ENCODE assay signal across 11 cellular contexts in the genomic region with DNA sequence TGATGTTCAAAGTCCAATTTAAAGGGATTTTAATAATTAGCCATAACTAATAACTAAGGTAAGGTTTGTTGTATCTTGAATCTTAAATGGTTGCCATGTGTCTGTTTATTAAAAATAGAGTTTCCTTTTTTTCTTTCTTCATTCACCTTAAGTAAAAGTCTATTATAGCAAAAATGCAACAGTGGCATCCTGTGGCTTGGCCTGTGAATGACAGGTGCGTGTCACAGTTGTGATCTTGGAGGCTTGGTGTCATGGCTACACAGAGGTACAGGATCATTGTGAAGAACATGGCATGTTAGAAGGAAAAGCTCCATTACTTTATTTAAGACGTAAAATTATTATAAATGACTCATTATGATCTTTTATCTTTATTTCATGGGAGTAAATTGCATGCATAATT.
DNase-seq lines count a peak whose midpoint lies in the region; ATAC-seq, FAIRE-seq and TF ChIP-seq lines count a peak whose summit lies in the region.
"Had no signal": no experiment of that assay in that cellular context is flagged by ENCODE, and none has a peak within 500 bp of the region (broad histone marks: within the 10 kb centered on the region; RNA-seq: fewer than 3 reads in every experiment).

No MANE protein-coding gene starts in this region.

- H3K9me3 ChIP-seq in DND-41 (ENCODE audit: insufficient read depth, low read length, severe bottlenecking) (no peaks in the 10 kb centered on the region), K562 (replicated peaks; ENCODE audit: control insufficient read depth, insufficient read depth, low read depth, low read length) (no peaks in the 10 kb centered on the region)
- H3K9me3 ChIP-seq: spleen had no signal

- H3K36me3 ChIP-seq in DND-41 (ENCODE audit: insufficient read depth, low read length): no peaks in the 10 kb centered on the region
- H3K36me3 ChIP-seq in K562 (ENCODE audit: control insufficient read depth, insufficient read depth, low read length): no peaks in the 10 kb centered on the region
- H3K36me3 ChIP-seq: spleen had no signal

- no TSS peak for BruUV-seq in K562 (replicated peaks; lab: Mats Ljungman, UMichigan)

- TF ChIP-seq RAD21 in K562 (CRISPR knock-in tag; conservative IDR thresholded peaks at IDR 0.05 in 1 of 2, IDR thresholded peaks at IDR 0.05 in 1 of 2): no peak

- WGBS in K562 (ENCODE audit: insufficient coverage, low coverage, missing lambda C conversion rate): 0% methylated on average over 2 of the region's 2 CpGs

- POLR2A ChIA-PET in K562 (lab: Yijun Ruan, JAX): no interaction called here

- in situ Hi-C loops in K562 (cut with MboI): no loop called here

- no peak for TF ChIP-seq EP300 in K562 (IDR thresholded peaks at IDR 0.05; ENCODE audit: low read length)

- no peak overlapping the region for H3K4me3 ChIP-seq in DND-41 (ENCODE audit: low read depth in 1 of 2, low read length in 2 of 2)
- H3K4me3 ChIP-seq in K562: no peak overlapping the region
- H3K4me3 ChIP-seq: spleen had no signal

- ATAC-seq in DND-41 (ENCODE audit: insufficient read depth, low read depth): peak; percentile 84
- ATAC-seq in GM18907 (IDR thresholded peaks at IDR 0.05; ENCODE audit: unreplicated experiment): peak; percentile 47
- ATAC-seq in HG03565 (IDR thresholded peaks at IDR 0.05; ENCODE audit: unreplicated experiment): peak; percentile 36
- ATAC-seq in K562: no peak
- ATAC-seq in GM21367 (IDR thresholded peaks at IDR 0.05; ENCODE audit: unreplicated experiment): no peak

- H3K79me2 ChIP-seq in DND-41 (ENCODE audit: insufficient read depth, low read length) (no peaks in the 10 kb centered on the region), K562 (ENCODE audit: control insufficient read depth, insufficient read depth, low read length) (no peaks in the 10 kb centered on the region)

- H3K4me2 ChIP-seq in DND-41 (ENCODE audit: insufficient read depth, low read length) (no peak overlapping the region), K562 (ENCODE audit: insufficient read depth, low read length) (no peak overlapping the region)

- no peak overlapping the region for H3K9ac ChIP-seq in DND-41 (ENCODE audit: low read depth, low read length)
- no peak overlapping the region for H3K9ac ChIP-seq in K562 (ENCODE audit: insufficient read depth in 1 of 2, low read depth in 2 of 2, low read length in 2 of 2)

- DNase-seq in DND-41 (peak; percentile 43), K562 (ENCODE audit: extremely low read depth in 1 of 4, low spot score in 3 of 4) (no peak), amniotic stem cell (lab: John Stamatoyannopoulos, UW) (no peak), urothelium cell line (ENCODE audit: low spot score) (no peak), NCI-H2081 (lab: John Stamatoyannopoulos, UW) (no peak)
- DNase-seq: activated CD4-positive, CD25-positive, alpha-beta regulatory T cell treated with anti-CD3 and anti-CD28 coated beads, Interleukin-2, amount 50 U/mL, for 72 hours; central memory CD4-positive, alpha-beta T cell; spleen had no signal

- no peak for TF ChIP-seq POLR2A in K562 (conservative IDR thresholded peaks at IDR 0.05)

- H3K27me3 ChIP-seq in DND-41 (ENCODE audit: insufficient read depth, low read length, poor library complexity) (no peaks in the 10 kb centered on the region), K562 (ENCODE audit: control insufficient read depth in 2 of 2, insufficient read depth in 2 of 2, low read length in 2 of 2) (peaks cover 0 to 14% of the 10 kb centered on the region in 2 experiments; a peak in 2 of 5 replicates)
- H3K27me3 ChIP-seq: spleen had no signal

- H4K20me1 ChIP-seq in DND-41 (ENCODE audit: insufficient read depth, low read length) (no peaks in the 10 kb centered on the region), K562 (replicated peaks; ENCODE audit: control insufficient read depth, insufficient read depth, low read length) (no peaks in the 10 kb centered on the region)

- CTCF ChIA-PET in K562 (lab: Yijun Ruan, JAX; ENCODE audit: low intra/inter-chr PET ratio): no interaction called here

- H2AFZ ChIP-seq in DND-41 (ENCODE audit: low read depth, low read length): no peak overlapping the region
- H2AFZ ChIP-seq in K562 (ENCODE audit: low read depth, low read length): no peak overlapping the region

- TF ChIP-seq CTCF in DND-41 (IDR thresholded peaks at IDR 0.05; ENCODE audit: borderline replicate concordance, extremely low read depth, low read length, poor library complexity, severe bottlenecking) (peak; percentile 70), K562 (IDR thresholded peaks at IDR 0.05 in 2 of 3, conservative IDR thresholded peaks at IDR 0.05 in 1 of 3; ENCODE audit: insufficient read depth in 2 of 3, low read depth in 1 of 3, low read length in 3 of 3) (peak in 2 of 3 experiments; percentile 14 to 15; a peak in 1 of 6 replicates)

- H3K4me1 ChIP-seq in DND-41 (ENCODE audit: insufficient read depth, low read length) (no peaks in the 10 kb centered on the region), K562 (replicated peaks in 1 of 2; ENCODE audit: control insufficient read depth in 2 of 2, insufficient read depth in 2 of 2, low read length in 2 of 2) (peaks cover 0 to 4% of the 10 kb centered on the region in 2 experiments; a peak in 2 of 5 replicates)

- intact Hi-C loops in K562 (cut with micrococcal nuclease): no loop called here

- no peaks in the 10 kb centered on the region for H3K9me1 ChIP-seq in K562 (ENCODE audit: control insufficient read depth, insufficient read depth, low read length)

- FAIRE-seq in K562 (lab: Jason Lieb, UNC): no peak
- no peak for FAIRE-seq in urothelium cell line (lab: Jason Lieb, UNC)

- H3K27ac ChIP-seq in DND-41 (ENCODE audit: low read length) (no peak overlapping the region), K562 (ENCODE audit: extremely low read depth, low read depth, low read length) (no peak overlapping the region)
- H3K27ac ChIP-seq: spleen had no signal

TF ChIP-seq in K562, 482 proteins besides CTCF, POLR2A, EP300 and RAD21 (continues in another document):
- TF ChIP-seq ZSCAN29 (IDR thresholded peaks at IDR 0.05): no peak
- TF ChIP-seq MAZ (CRISPR knock-in tag; conservative IDR thresholded peaks at IDR 0.05 in 1 of 2, IDR thresholded peaks at IDR 0.05 in 1 of 2): no peak
- TF ChIP-seq ZNF707 (CRISPR knock-in tag; conservative IDR thresholded peaks at IDR 0.05): no peak
- no peak for TF ChIP-seq BHLHE40 (IDR thresholded peaks at IDR 0.05; ENCODE audit: low read length)
- TF ChIP-seq HNRNPK (IDR thresholded peaks at IDR 0.05; ENCODE audit: low read depth, low read length, poor library complexity, severe bottlenecking): no peak
- no peak for TF ChIP-seq ZFP36 (IDR thresholded peaks at IDR 0.05; ENCODE audit: low read depth, low read length, partially characterized antibody)
- TF ChIP-seq, protein P1, sequence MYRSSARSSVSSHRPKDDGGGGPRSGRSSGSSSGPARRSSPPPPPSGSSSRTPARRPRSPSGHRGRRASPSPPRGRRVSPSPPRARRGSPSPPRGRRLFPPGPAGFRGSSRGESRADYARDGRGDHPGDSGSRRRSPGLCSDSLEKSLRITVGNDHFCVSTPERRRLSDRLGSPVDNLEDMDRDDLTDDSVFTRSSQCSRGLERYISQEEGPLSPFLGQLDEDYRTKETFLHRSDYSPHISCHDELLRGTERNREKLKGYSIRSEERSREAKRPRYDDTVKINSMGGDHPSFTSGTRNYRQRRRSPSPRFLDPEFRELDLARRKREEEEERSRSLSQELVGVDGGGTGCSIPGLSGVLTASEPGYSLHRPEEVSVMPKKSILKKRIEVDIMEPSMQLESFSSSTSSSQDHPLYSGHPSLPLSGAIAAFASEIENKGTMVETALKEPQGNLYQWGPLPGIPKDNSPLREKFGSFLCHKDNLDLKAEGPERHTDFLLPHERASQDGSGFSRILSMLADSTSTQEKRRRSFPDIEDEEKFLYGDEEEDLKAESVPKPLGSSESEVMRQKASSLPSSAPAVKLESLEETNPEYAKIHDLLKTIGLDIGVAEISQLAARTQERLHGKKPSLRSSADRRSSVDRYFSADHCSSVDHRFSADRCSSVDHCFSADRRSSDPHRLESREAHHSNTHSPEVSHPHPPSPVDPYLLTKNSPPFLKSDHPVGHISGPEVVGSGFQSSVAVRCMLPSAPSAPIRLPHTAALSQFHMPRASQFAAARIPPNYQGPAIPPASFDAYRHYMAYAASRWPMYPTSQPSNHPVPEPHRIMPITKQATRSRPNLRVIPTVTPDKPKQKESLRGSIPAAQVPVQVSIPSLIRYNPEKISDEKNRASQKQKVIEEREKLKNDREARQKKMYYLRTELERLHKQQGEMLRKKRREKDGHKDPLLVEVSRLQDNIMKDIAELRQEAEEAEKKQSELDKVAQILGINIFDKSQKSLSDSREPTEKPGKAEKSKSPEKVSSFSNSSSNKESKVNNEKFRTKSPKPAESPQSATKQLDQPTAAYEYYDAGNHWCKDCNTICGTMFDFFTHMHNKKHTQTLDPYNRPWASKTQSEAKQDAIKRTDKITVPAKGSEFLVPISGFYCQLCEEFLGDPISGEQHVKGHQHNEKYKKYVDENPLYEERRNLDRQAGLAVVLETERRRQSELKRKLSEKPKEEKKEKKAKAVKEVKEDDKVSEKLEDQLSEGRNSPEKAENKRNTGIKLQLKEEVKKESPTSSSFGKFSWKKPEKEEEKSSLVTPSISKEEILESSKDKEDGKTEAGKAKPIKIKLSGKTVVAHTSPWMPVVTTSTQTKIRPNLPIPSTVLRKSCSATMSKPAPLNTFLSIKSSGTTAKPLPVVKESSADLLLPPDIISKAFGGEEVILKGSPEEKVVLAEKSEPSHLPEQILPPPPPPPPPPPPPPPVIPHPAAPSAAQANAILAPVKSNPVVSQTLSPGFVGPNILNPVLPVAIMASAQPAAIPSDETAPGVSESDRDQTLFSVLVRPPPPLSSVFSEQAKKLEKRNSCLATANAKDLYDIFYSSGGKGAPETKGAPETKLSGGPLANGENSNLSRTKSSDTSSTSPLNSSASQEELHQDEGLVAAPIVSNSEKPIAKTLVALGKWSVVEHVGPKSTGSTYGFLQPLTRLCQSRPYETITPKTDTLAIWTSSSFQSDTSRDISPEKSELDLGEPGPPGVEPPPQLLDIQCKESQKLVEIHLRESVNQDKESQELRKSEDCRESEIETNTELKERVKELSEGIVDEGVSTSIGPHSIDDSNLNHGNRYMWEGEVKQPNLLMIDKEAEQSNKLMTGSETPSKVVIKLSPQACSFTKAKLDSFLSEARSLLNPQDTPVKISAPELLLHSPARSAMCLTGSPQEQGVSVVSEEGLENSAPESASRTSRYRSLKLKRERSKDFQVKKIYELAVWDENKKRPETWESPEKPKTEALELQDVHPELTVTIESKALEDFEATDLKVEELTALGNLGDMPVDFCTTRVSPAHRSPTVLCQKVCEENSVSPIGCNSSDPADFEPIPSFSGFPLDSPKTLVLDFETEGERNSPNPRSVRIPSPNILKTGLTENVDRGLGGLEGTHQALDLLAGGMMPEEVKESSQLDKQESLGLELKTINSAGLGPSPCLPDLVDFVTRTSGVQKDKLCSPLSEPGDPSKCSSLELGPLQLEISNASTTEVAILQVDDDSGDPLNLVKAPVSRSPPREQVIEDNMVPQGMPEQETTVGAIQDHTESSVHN (IDR thresholded peaks at IDR 0.05; ENCODE audit: borderline replicate concordance in 1 of 2, low read depth in 1 of 2): no peak
- no peak for TF ChIP-seq COPS2 (conservative IDR thresholded peaks at IDR 0.05)

Comparison
In these comparisons a context has a peak if more than half of its experiments do, and no peak if none do; other contexts are left out.
1. ATAC-seq: peak in DND-41 (single experiment), GM18907 (single experiment) and HG03565 (single experiment); none in K562 (single experiment) and GM21367 (single experiment).